28 cellular contexts compared by ENCODE assay signal in genomic region chr1:29664711-29665110, GRCh38.
"Had no signal": no experiment of that assay in that cellular context is flagged by ENCODE, and none has a peak within 500 bp of the region (broad histone marks: within the 10 kb centered on the region; RNA-seq: fewer than 3 reads in every experiment).

No MANE protein-coding gene starts in this region.

- H3K27ac Mint-ChIP-seq: dendritic cell treated with granulocyte-macrophage colony-stimulating factor and Interleukin-4, amounts not matched to agents 40 ng/mL and 50 ng/mL, for 4 days; endodermal cell; naive thymus-derived CD4-positive, alpha-beta T cell; progenitor cell of endocrine pancreas; stimulated activated effector memory CD8-positive, alpha-beta T cell treated with anti-CD3 and anti-CD28 coated beads, Interleukin-12 subunit alpha, Interleukin-12 subunit beta, amount 100 ng/mL, for 72 hours had no signal

- ATAC-seq: esophagus mucosa; gastroesophageal sphincter; heart left ventricle; left cardiac atrium; left lung; naive thymus-derived CD4-positive, alpha-beta T cell; pancreas; sciatic nerve; stimulated activated effector memory CD8-positive, alpha-beta T cell treated with anti-CD3 and anti-CD28 coated beads, Interleukin-12 subunit alpha, Interleukin-12 subunit beta, amount 100 ng/mL, for 72 hours had no signal

- H3K4me1 Mint-ChIP-seq: endodermal cell; naive thymus-derived CD4-positive, alpha-beta T cell; stimulated activated effector memory CD8-positive, alpha-beta T cell treated with anti-CD3 and anti-CD28 coated beads, Interleukin-12 subunit alpha, Interleukin-12 subunit beta, amount 100 ng/mL, for 72 hours had no signal

- FAIRE-seq: pancreas had no signal

- H3K27ac ChIP-seq: colonic mucosa, epithelial cell of prostate, gastroesophageal sphincter, heart left ventricle, hepatocyte, left lung, neutrophil, pancreas, stomach, thyroid gland had no signal

- H3K4me3 ChIP-seq: colonic mucosa, gastroesophageal sphincter, heart left ventricle, hepatocyte, left lung, pancreas, smooth muscle cell, stomach, thyroid gland had no signal

- H3K36me3 ChIP-seq: colonic mucosa, gastroesophageal sphincter, heart left ventricle, left lung, neutrophil, pancreas, stomach, thyroid gland had no signal

- H3K4me3 Mint-ChIP-seq: dendritic cell treated with granulocyte-macrophage colony-stimulating factor and Interleukin-4, amounts not matched to agents 40 ng/mL and 50 ng/mL, for 4 days; endodermal cell; naive thymus-derived CD4-positive, alpha-beta T cell; stimulated activated effector memory CD8-positive, alpha-beta T cell treated with anti-CD3 and anti-CD28 coated beads, Interleukin-12 subunit alpha, Interleukin-12 subunit beta, amount 100 ng/mL, for 72 hours had no signal

- H3K79me2 ChIP-seq: hepatocyte had no signal

- H3K27me3 Mint-ChIP-seq: progenitor cell of endocrine pancreas had no signal

- H2AFZ ChIP-seq: hepatocyte had no signal

- H3K9me3 Mint-ChIP-seq: dendritic cell treated with granulocyte-macrophage colony-stimulating factor and Interleukin-4, amounts not matched to agents 40 ng/mL and 50 ng/mL, for 4 days had no signal

- H3K4me2 ChIP-seq: hepatocyte, smooth muscle cell had no signal

- DNase-seq: colonic mucosa; effector CD8-positive, alpha-beta T cell; endodermal cell; foreskin fibroblast; heart left ventricle; left cardiac atrium; left lung; mesenchymal stem cell; midbrain; naive thymus-derived CD4-positive, alpha-beta T cell; pancreas; stimulated activated CD4-positive, alpha-beta T cell treated with anti-CD3 and anti-CD28 coated beads, Interleukin-12 subunit alpha, Interleukin-12 subunit beta, amount 100 ng/mL, for 4 hours; stimulated activated CD4-positive, alpha-beta T cell treated with anti-CD3 and anti-CD28 coated beads, Interleukin-1b, Interleukin-23, amount 100 ng/mL, for 48 hours; stimulated activated CD4-positive, alpha-beta T cell treated with anti-CD3 and anti-CD28 coated beads, Interleukin-4, amount 100 ng/mL, for 24 hours; stimulated activated naive CD4-positive, alpha-beta T cell treated with Interleukin-2 at 50 U/mL for 16 hours; stomach; thyroid gland; trophoblast cell had no signal

- H3K36me3 Mint-ChIP-seq: stimulated activated effector memory CD8-positive, alpha-beta T cell treated with anti-CD3 and anti-CD28 coated beads, Interleukin-12 subunit alpha, Interleukin-12 subunit beta, amount 100 ng/mL, for 72 hours had no signal

- H3K4me1 ChIP-seq: colonic mucosa, gastroesophageal sphincter, heart left ventricle, left lung, pancreas, stomach, thyroid gland had no signal

- H3K27me3 ChIP-seq: colonic mucosa, pancreas had no signal
